ENCODE assay signal across 32 cellular contexts in the genomic region with DNA sequence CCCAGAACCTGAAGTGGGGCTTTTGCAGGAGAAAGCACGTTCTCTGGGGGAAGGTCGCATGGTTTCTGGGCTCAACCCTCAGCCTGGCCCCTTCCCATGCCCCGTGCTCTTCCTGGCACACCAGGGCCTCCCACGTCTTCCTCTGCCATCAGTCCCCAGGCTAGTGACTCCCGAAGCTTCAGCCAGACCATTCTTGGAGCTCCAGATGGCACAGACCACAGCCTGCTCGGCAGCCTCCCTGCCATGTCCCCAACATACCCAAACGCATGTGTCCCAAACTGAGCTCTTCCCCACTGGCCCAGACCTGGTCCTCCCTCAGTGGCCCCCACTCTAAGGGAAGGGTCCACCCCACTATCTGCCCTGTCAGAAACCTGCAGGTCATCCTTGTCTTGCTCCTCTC. TPM values are rescaled to one million over a fixed set of nuclear protein-coding genes. Genes with fewer than 3 reads are reported as not detected.
"Had no signal": no experiment of that assay in that cellular context is flagged by ENCODE, and none has a peak within 500 bp of the region (broad histone marks: within the 10 kb centered on the region; RNA-seq: fewer than 3 reads in every experiment).

No MANE protein-coding gene starts in this region.

- H3K36me3 Mint-ChIP-seq: activated CD4-positive, alpha-beta memory T cell treated with anti-CD3 and anti-CD28 coated beads for 36 hours; activated naive CD8-positive, alpha-beta T cell had no signal

- DNase-seq: activated CD4-positive, alpha-beta memory T cell treated with anti-CD3 and anti-CD28 coated beads for 36 hours; activated CD4-positive, alpha-beta T cell treated with anti-CD3 and anti-CD28 coated beads for 36 hours; activated CD4-positive, alpha-beta T cell treated with anti-CD3 and anti-CD28 coated beads, Interleukin-2, amount 10 ng/mL, durations not matched to agents 24 days and 14 days; activated CD4-positive, CD25-positive, alpha-beta regulatory T cell; activated CD4-positive, CD25-positive, alpha-beta regulatory T cell treated with anti-CD3 and anti-CD28 coated beads, Interleukin-2, amount 50 U/mL, for 72 hours; activated CD8-positive, alpha-beta T cell treated with anti-CD3 and anti-CD28 coated beads, Interleukin-2, amount 10 ng/mL, durations not matched to agents 7 days and 5 days; activated effector memory CD4-positive, alpha-beta T cell treated with Interleukin-2 at 50 U/mL for 16 hours; activated gamma-delta T cell treated with Interleukin-2 at 50 U/mL for 16 hours; activated naive CD4-positive, alpha-beta T cell treated with anti-CD3 and anti-CD28 coated beads, Interleukin-2, amount 50 U/mL, for 16 hours; activated naive CD4-positive, alpha-beta T cell treated with Interleukin-2 at 50 U/mL for 16 hours; activated T-cell treated with anti-CD3 and anti-CD28 coated beads, Interleukin-2, amount 50 U/mL, for 4 hours; amniotic stem cell; anterior cingulate cortex; brain microvascular endothelial cell; cortex of kidney; dermis blood vessel endothelial cell; effector CD4-positive, alpha-beta T cell; effector memory CD8-positive, alpha-beta T cell; erythroblast; foreskin keratinocyte; gastrocnemius medialis; glutamatergic neuron; T-helper 1 cell; T-helper 2 cell had no signal

- H3K4me1 Mint-ChIP-seq: activated CD4-positive, alpha-beta T cell treated with anti-CD3 and anti-CD28 coated beads, Interleukin-2, amount 10 ng/mL, durations not matched to agents 24 days and 14 days had no signal

- H3K27ac ChIP-seq: brain microvascular endothelial cell, esophagus muscularis mucosa, foreskin keratinocyte, gastrocnemius medialis had no signal

- ATAC-seq: activated CD4-positive, alpha-beta T cell treated with anti-CD3 and anti-CD28 coated beads for 36 hours; activated CD8-positive, alpha-beta T cell treated with anti-CD3 and anti-CD28 coated beads, Interleukin-2, amount 10 ng/mL, durations not matched to agents 7 days and 5 days; activated T-cell treated with anti-CD3 and anti-CD28 coated beads, Interleukin-2, amount 50 U/mL, for 4 hours; activated T-helper 17 cell treated with anti-CD3 and anti-CD28 coated beads, Interleukin-2, amount 50 U/mL, for 72 hours; effector memory CD8-positive, alpha-beta T cell; foreskin keratinocyte; gastrocnemius medialis had no signal

- H3K9me3 ChIP-seq: esophagus muscularis mucosa, gastrocnemius medialis had no signal

- H3K9me3 Mint-ChIP-seq: activated CD4-positive, alpha-beta memory T cell treated with anti-CD3 and anti-CD28 coated beads for 36 hours; activated CD4-positive, alpha-beta T cell treated with anti-CD3 and anti-CD28 coated beads, Interleukin-2, amount 10 ng/mL, durations not matched to agents 24 days and 14 days; activated T-cell treated with anti-CD3 and anti-CD28 coated beads, Interleukin-2, amount 50 U/mL, for 4 hours; central memory CD8-positive, alpha-beta T cell; effector memory CD8-positive, alpha-beta T cell had no signal

- H3K27me3 Mint-ChIP-seq: activated CD4-positive, alpha-beta memory T cell treated with anti-CD3 and anti-CD28 coated beads for 36 hours; activated CD4-positive, alpha-beta T cell treated with anti-CD3 and anti-CD28 coated beads, Interleukin-2, amount 10 ng/mL, durations not matched to agents 24 days and 14 days; activated naive CD8-positive, alpha-beta T cell had no signal

- H3K27ac Mint-ChIP-seq: activated CD4-positive, alpha-beta memory T cell treated with anti-CD3 and anti-CD28 coated beads for 36 hours; activated CD4-positive, alpha-beta T cell treated with anti-CD3 and anti-CD28 coated beads for 36 hours; activated CD4-positive, alpha-beta T cell treated with anti-CD3 and anti-CD28 coated beads, Interleukin-2, amount 10 ng/mL, durations not matched to agents 24 days and 14 days; activated naive CD8-positive, alpha-beta T cell; activated T-helper 17 cell treated with anti-CD3 and anti-CD28 coated beads, Interleukin-2, amount 50 U/mL, for 72 hours; effector memory CD8-positive, alpha-beta T cell had no signal

- H3K4me3 Mint-ChIP-seq: activated CD4-positive, alpha-beta memory T cell treated with anti-CD3 and anti-CD28 coated beads for 36 hours; activated CD4-positive, alpha-beta T cell treated with anti-CD3 and anti-CD28 coated beads for 36 hours; activated CD4-positive, alpha-beta T cell treated with anti-CD3 and anti-CD28 coated beads, Interleukin-2, amount 10 ng/mL, durations not matched to agents 24 days and 14 days; activated CD8-positive, alpha-beta T cell treated with anti-CD3 and anti-CD28 coated beads, Interleukin-2, amount 10 ng/mL, durations not matched to agents 7 days and 5 days; activated naive CD8-positive, alpha-beta T cell; activated T-cell treated with anti-CD3 and anti-CD28 coated beads, Interleukin-2, amount 50 U/mL, for 4 hours; activated T-helper 17 cell treated with anti-CD3 and anti-CD28 coated beads, Interleukin-2, amount 50 U/mL, for 72 hours; central memory CD8-positive, alpha-beta T cell; effector memory CD8-positive, alpha-beta T cell had no signal

- H3K27me3 ChIP-seq: brain microvascular endothelial cell, foreskin keratinocyte had no signal

RNA-seq across cellular contexts. Expression of gene CLRN3, which starts 47.0 kb away (rescaled TPM):
- total RNA-seq: activated CD4-positive, alpha-beta memory T cell treated with anti-CD3 and anti-CD28 coated beads for 36 hours; activated CD4-positive, alpha-beta T cell treated with anti-CD3 and anti-CD28 coated beads for 36 hours; activated CD4-positive, alpha-beta T cell treated with anti-CD3 and anti-CD28 coated beads, Interleukin-2, amount 10 ng/mL, durations not matched to agents 24 days and 14 days; activated CD8-positive, alpha-beta memory T cell treated with anti-CD3 and anti-CD28 coated beads for 36 hours; activated CD8-positive, alpha-beta T cell treated with anti-CD3 and anti-CD28 coated beads, Interleukin-2, amount 10 ng/mL, durations not matched to agents 7 days and 5 days; activated T-cell treated with anti-CD3 and anti-CD28 coated beads, Interleukin-2, amount 50 U/mL, for 4 hours; activated T-helper 17 cell treated with anti-CD3 and anti-CD28 coated beads, Interleukin-2, amount 50 U/mL, for 72 hours; astrocyte; bronchial epithelial cell; cardiac septum; dermis blood vessel endothelial cell; esophagus muscularis mucosa; foreskin keratinocyte had no signal
